ENCODE assay signal across 7 cellular contexts in genomic region chr1:155139895-155140629, GRCh38. TPM values are rescaled to one million over a fixed set of nuclear protein-coding genes. Genes with fewer than 3 reads are reported as not detected.
DNase-seq lines count a peak whose midpoint lies in the region; ATAC-seq and TF ChIP-seq lines count a peak whose summit lies in the region.

A gene with protein sequence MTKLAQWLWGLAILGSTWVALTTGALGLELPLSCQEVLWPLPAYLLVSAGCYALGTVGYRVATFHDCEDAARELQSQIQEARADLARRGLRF (minus strand): TSS chr1:155140531. CDS start chr1:155140240, 291 bp downstream.

- H3K36me3 ChIP-seq in mammary epithelial cell (ENCODE audit: insufficient read depth, low read length) (peaks cover 3% of the 10 kb centered on the region), smooth muscle cell (ENCODE audit: low read depth) (no peaks in the 10 kb centered on the region)

- H3K4me1 ChIP-seq in mammary epithelial cell (ENCODE audit: insufficient read depth, low read length), result peaks cover 15% of the 10 kb centered on the region
- H3K4me1 ChIP-seq in smooth muscle cell (ENCODE audit: low read depth), result peaks cover 3% of the 10 kb centered on the region

- in situ Hi-C loops in mammary epithelial cell (cut with MboI; ENCODE audit: low sequenced_read_pairs in 2 of 2), result loop anchor here in 1 of 2 donors (5.0 kb wide), 1 partner anchor 48 kb away; no protein-coding TSS in a partner anchor

- H3K9ac ChIP-seq in mammary epithelial cell (ENCODE audit: insufficient read depth, low read length), result peak within 1 kb of the TSS; percentile 96
- H3K9ac ChIP-seq in smooth muscle cell (ENCODE audit: low read depth), result peak within 1 kb of the TSS; percentile 77

- WGBS in mammary epithelial cell (ENCODE audit: low coverage, missing lambda C conversion rate), result 3% methylated on average over 21 of the region's 42 CpGs
- WGBS in smooth muscle cell (ENCODE audit: low lambda C conversion rate), result 1% methylated on average over 41 of the region's 42 CpGs

- H3K4me3 ChIP-seq in WI38 (ENCODE audit: low read depth, low read length), result peak within 1 kb of the TSS; percentile 95
- peak within 1 kb of the TSS; percentile 88 to 98 (median 93) for H3K4me3 ChIP-seq in mammary epithelial cell (replicated peaks in 1 of 3; ENCODE audit: insufficient read depth in 1 of 3, low read depth in 2 of 3, low read length in 3 of 3)
- H3K4me3 ChIP-seq in smooth muscle cell, result peak within 1 kb of the TSS; percentile 68

- ATAC-seq in GM18520 (IDR thresholded peaks at IDR 0.05; ENCODE audit: unreplicated experiment), result peak; percentile 38
- ATAC-seq in HG03095 (IDR thresholded peaks at IDR 0.05; ENCODE audit: unreplicated experiment), result peak; percentile 58

- H2AFZ ChIP-seq in mammary epithelial cell (ENCODE audit: low read depth, low read length), result peak within 1 kb of the TSS; percentile 98
- H2AFZ ChIP-seq in smooth muscle cell (ENCODE audit: low read depth), result peak within 1 kb of the TSS; percentile 99

- no peaks in the 10 kb centered on the region for H3F3A ChIP-seq in smooth muscle cell (ENCODE audit: low read depth)

- H3K4me2 ChIP-seq in mammary epithelial cell (ENCODE audit: insufficient read depth, low read depth, low read length), result peak within 1 kb of the TSS; percentile 98
- H3K4me2 ChIP-seq in smooth muscle cell, result peak within 1 kb of the TSS; percentile 83

- peak; percentile 92 for DNase-seq in NCI-H2227 (lab: John Stamatoyannopoulos, UW; ENCODE audit: unreplicated experiment)
- DNase-seq in mammary epithelial cell, result peak; percentile 76
- DNase-seq in iPS-NIHi7 (ENCODE audit: extremely low spot score), result peak; percentile 83
- peak; percentile 52 for DNase-seq in smooth muscle cell (lab: John Stamatoyannopoulos, UW; ENCODE audit: unreplicated experiment)

- TSS peak; percentile 47 for BruUV-seq in mammary epithelial cell (replicated peaks; lab: Mats Ljungman, UMichigan)

- intact Hi-C loops in mammary epithelial cell (cut with micrococcal nuclease), result loop anchor here (1.0 kb wide), 1 partner anchor 46 kb away; no protein-coding TSS in a partner anchor

- H3K9me3 ChIP-seq in mammary epithelial cell (replicated peaks; ENCODE audit: insufficient read depth, low read length) (no peaks in the 10 kb centered on the region), smooth muscle cell (replicated peaks; ENCODE audit: low read depth) (no peaks in the 10 kb centered on the region)

- dilution Hi-C loops in mammary epithelial cell (cut with HindIII; ENCODE audit: low sequenced_read_pairs), result loop anchor here (5.0 kb wide), 1 partner anchor 78 kb away; the partner anchor contains the start of gene EFNA4

- TF ChIP-seq CTCF in WI38 (IDR thresholded peaks at IDR 0.05; ENCODE audit: low read depth, low read length) (no peak), mammary epithelial cell (conservative IDR thresholded peaks at IDR 0.05 in 1 of 2, IDR thresholded peaks at IDR 0.05 in 1 of 2; ENCODE audit: extremely low read depth in 1 of 2, insufficient read depth in 1 of 2, low read depth in 1 of 2, low read length in 2 of 2) (no peak), smooth muscle cell (IDR thresholded peaks at IDR 0.05; ENCODE audit: borderline replicate concordance, insufficient read depth, poor library complexity, severe bottlenecking) (no peak)

- H3K27me3 ChIP-seq in mammary epithelial cell (ENCODE audit: insufficient read depth, low read length) (no peaks in the 10 kb centered on the region), smooth muscle cell (ENCODE audit: low read depth) (no peaks in the 10 kb centered on the region)

- CTCF ChIA-PET in mammary epithelial cell (lab: Charles Lee; ENCODE audit: low non-redundant PET), result no interaction called here

- peaks cover 34% of the 10 kb centered on the region for H3K79me2 ChIP-seq in mammary epithelial cell (ENCODE audit: insufficient read depth, low read length)
- peaks cover 22% of the 10 kb centered on the region for H3K79me2 ChIP-seq in smooth muscle cell (ENCODE audit: low read depth)

- H4K20me1 ChIP-seq in mammary epithelial cell (ENCODE audit: insufficient read depth, low read length), result no peaks in the 10 kb centered on the region
- no peaks in the 10 kb centered on the region for H4K20me1 ChIP-seq in smooth muscle cell (ENCODE audit: low read depth)

- H3K27ac ChIP-seq in mammary epithelial cell (ENCODE audit: insufficient read depth, low read depth, low read length), result peak within 1 kb of the TSS; percentile 87
- H3K27ac ChIP-seq in smooth muscle cell (ENCODE audit: low read depth), result peak within 1 kb of the TSS; percentile 87

RNA-seq across cellular contexts. Expression of the gene that starts here (rescaled TPM):
- total RNA-seq in mammary epithelial cell, result 10 to 100 TPM; 27.2 to 67.9 TPM
- polyA plus RNA-seq in mammary epithelial cell, result 76.4 TPM
- 1.8 TPM for polyA minus RNA-seq in mammary epithelial cell
- total RNA-seq in smooth muscle cell, result 51.5 and 69.1 TPM in 2 replicates
- polyA plus RNA-seq in smooth muscle cell, result 75.8 and 79.9 TPM in 2 replicates

Comparison
In these comparisons a context has a peak if more than half of its experiments do, and no peak if none do; other contexts are left out.
1. Peak in every context shown above with its lines: DNase-seq, ATAC-seq, H3K4me3 ChIP-seq and H3K27ac ChIP-seq.